ENCODE assay signal across 14 cellular contexts in the genomic region with DNA sequence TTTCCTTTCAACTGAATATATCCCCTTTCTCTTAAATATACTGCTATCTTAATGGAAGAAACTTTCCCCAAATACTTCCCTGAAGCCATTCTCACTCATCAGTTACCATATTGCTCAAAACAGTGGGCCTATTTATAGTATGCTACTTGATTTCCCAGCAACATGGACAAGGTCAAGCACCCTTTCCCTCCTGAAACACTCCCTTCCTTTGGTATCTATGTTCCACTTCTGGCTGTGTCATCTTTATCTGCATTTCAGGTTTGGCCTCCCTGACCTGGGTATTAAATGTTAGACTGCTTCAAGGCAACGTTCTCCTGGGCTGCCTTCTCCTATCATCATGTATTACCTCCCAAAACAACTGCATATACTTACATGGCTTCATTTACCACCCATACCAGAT.
"Had no signal": no experiment of that assay in that cellular context is flagged by ENCODE, and none has a peak within 500 bp of the region (broad histone marks: within the 10 kb centered on the region; RNA-seq: fewer than 3 reads in every experiment).

No MANE protein-coding gene starts in this region.

- H3K9me3 Mint-ChIP-seq: activated naive CD8-positive, alpha-beta T cell treated with anti-CD3 and anti-CD28 coated beads, Interleukin-2, amount 10 ng/mL, durations not matched to agents 7 days and 5 days had no signal

- H3K4me3 Mint-ChIP-seq: activated CD8-positive, alpha-beta T cell treated with anti-CD3 and anti-CD28 coated beads, Interleukin-2, amount 10 ng/mL, durations not matched to agents 7 days and 5 days; activated naive CD8-positive, alpha-beta T cell treated with anti-CD3 and anti-CD28 coated beads, Interleukin-2, amount 10 ng/mL, durations not matched to agents 7 days and 5 days had no signal

- DNase-seq: activated CD4-positive, CD25-positive, alpha-beta regulatory T cell treated with anti-CD3 and anti-CD28 coated beads, Interleukin-2, amount 50 U/mL, for 72 hours; activated CD8-positive, alpha-beta memory T cell treated with anti-CD3 and anti-CD28 coated beads, Interleukin-2, amount 50 U/mL, for 48 hours; activated CD8-positive, alpha-beta T cell treated with anti-CD3 and anti-CD28 coated beads, Interleukin-2, amount 10 ng/mL, durations not matched to agents 7 days and 5 days; activated naive CD8-positive, alpha-beta T cell treated with anti-CD3 and anti-CD28 coated beads, Interleukin-2, amount 10 ng/mL, durations not matched to agents 7 days and 5 days; aorta; foreskin keratinocyte; head of caudate nucleus; left colon; mesenchymal stem cell; posterior cingulate gyrus; right cardiac atrium; small intestine; T-helper 2 cell; tibial artery had no signal

- ATAC-seq: activated CD8-positive, alpha-beta T cell treated with anti-CD3 and anti-CD28 coated beads, Interleukin-2, amount 10 ng/mL, durations not matched to agents 7 days and 5 days; foreskin keratinocyte had no signal

- H3K27me3 Mint-ChIP-seq: activated naive CD8-positive, alpha-beta T cell treated with anti-CD3 and anti-CD28 coated beads, Interleukin-2, amount 10 ng/mL, durations not matched to agents 7 days and 5 days had no signal
